In genomic region chr11:10192036-10192435, GRCh38 we compare ENCODE assay signal across 28 cellular contexts.
"Had no signal": no experiment of that assay in that cellular context is flagged by ENCODE, and none has a peak within 500 bp of the region (broad histone marks: within the 10 kb centered on the region; RNA-seq: fewer than 3 reads in every experiment).

No MANE protein-coding gene starts in this region.

- H3K9me3 ChIP-seq: esophagus squamous epithelium, gastroesophageal sphincter, heart left ventricle, left lung, mucosa of descending colon, prostate gland, right atrium auricular region, suprapubic skin, transverse colon, upper lobe of right lung, uterus had no signal

- H3K4me3 ChIP-seq: esophagus squamous epithelium, gastroesophageal sphincter, heart left ventricle, hepatocyte, left lung, mucosa of descending colon, neural progenitor cell, prostate gland, right atrium auricular region, smooth muscle cell, suprapubic skin, transverse colon, upper lobe of right lung, uterus had no signal

- H3K36me3 ChIP-seq: gastroesophageal sphincter, left lung, neural progenitor cell, prostate gland, right atrium auricular region, suprapubic skin, transverse colon, upper lobe of right lung, uterus had no signal

- H3K4me1 ChIP-seq: esophagus squamous epithelium, foreskin keratinocyte, gastroesophageal sphincter, left lung, neural progenitor cell, prostate gland, right atrium auricular region, suprapubic skin, transverse colon, upper lobe of right lung, uterus had no signal

- DNase-seq: cortex of kidney; effector memory CD8-positive, alpha-beta T cell; erythroblast; esophagus squamous epithelium; foreskin keratinocyte; heart left ventricle; left cardiac atrium; left lung; mesenchymal stem cell; mucosa of descending colon; naive B cell; stimulated activated CD4-positive, alpha-beta T cell treated with anti-CD3 and anti-CD28 coated beads, Interleukin-12 subunit alpha, Interleukin-12 subunit beta, amount 100 ng/mL, for 4 hours; stimulated activated CD4-positive, alpha-beta T cell treated with anti-CD3 and anti-CD28 coated beads, Interleukin-1b, Interleukin-23, amount 100 ng/mL, for 48 hours; stimulated activated CD4-positive, alpha-beta T cell treated with anti-CD3 and anti-CD28 coated beads, Interleukin-4, amount 100 ng/mL, for 1 hour; stimulated activated CD8-positive, alpha-beta memory T cell treated with anti-CD3 and anti-CD28 coated beads, Interleukin-4, amount 100 ng/mL, for 48 hours; stimulated activated naive CD4-positive, alpha-beta T cell; stimulated activated naive CD8-positive, alpha-beta T cell treated with anti-CD3 and anti-CD28 coated beads, Interleukin-15, amount 100 ng/mL, for 72 hours; transverse colon; upper lobe of right lung; uterus had no signal

- H3K27ac ChIP-seq: esophagus squamous epithelium, foreskin keratinocyte, gastroesophageal sphincter, heart left ventricle, hepatocyte, left lung, neural progenitor cell, prostate gland, right atrium auricular region, suprapubic skin, transverse colon, upper lobe of right lung, uterus had no signal

- H3K27me3 ChIP-seq: esophagus squamous epithelium, foreskin keratinocyte, gastroesophageal sphincter, heart left ventricle, hepatocyte, left lung, neural progenitor cell, right atrium auricular region, suprapubic skin, transverse colon, upper lobe of right lung, uterus had no signal

- ATAC-seq: effector memory CD8-positive, alpha-beta T cell; foreskin keratinocyte; gastroesophageal sphincter; heart left ventricle; left cardiac atrium; left lung; mucosa of descending colon; sciatic nerve; stimulated activated naive CD8-positive, alpha-beta T cell treated with anti-CD3 and anti-CD28 coated beads, Interleukin-15, amount 100 ng/mL, for 72 hours; upper lobe of right lung had no signal
